In the genomic region with DNA sequence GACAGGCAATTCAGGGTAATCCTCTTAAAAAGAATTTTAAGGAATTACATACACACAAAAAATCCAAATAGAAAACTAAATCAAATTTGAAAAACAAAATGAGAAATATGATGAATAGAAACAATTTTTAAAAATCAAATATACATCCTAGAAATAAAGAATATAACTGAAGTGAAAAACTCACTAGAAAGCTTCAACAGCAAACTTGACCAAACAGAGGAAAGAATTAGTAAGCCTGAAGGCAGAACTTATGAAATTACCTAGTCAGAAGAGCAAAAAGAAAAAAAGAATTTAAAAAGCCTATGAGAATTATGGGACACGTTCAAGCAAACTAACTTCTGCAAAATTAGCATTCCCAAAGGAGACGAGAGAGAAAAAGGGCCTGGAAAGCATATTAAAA, we compare ENCODE assay signal across 26 cellular contexts.
"Had no signal": no experiment of that assay in that cellular context is flagged by ENCODE, and none has a peak within 500 bp of the region (broad histone marks: within the 10 kb centered on the region; RNA-seq: fewer than 3 reads in every experiment).

No MANE protein-coding gene starts in this region.

- DNase-seq: activated CD4-positive, alpha-beta memory T cell treated with anti-CD3 and anti-CD28 coated beads for 36 hours; activated CD4-positive, alpha-beta T cell treated with anti-CD3 and anti-CD28 coated beads, Interleukin-2, amount 10 ng/mL, durations not matched to agents 24 days and 14 days; activated CD4-positive, CD25-positive, alpha-beta regulatory T cell treated with anti-CD3 and anti-CD28 coated beads, Interleukin-2, amount 50 U/mL, for 72 hours; activated CD8-positive, alpha-beta memory T cell treated with anti-CD3 and anti-CD28 coated beads, Interleukin-2, amount 50 U/mL, for 48 hours; activated naive CD4-positive, alpha-beta T cell; activated T-cell treated with anti-CD3 and anti-CD28 coated beads, Interleukin-2, amount 50 U/mL, for 4 hours; adrenal gland; aorta; cerebellar nuclear complex; dorsolateral prefrontal cortex; effector memory CD8-positive, alpha-beta T cell; foreskin fibroblast; heart left ventricle; hypothalamus; kidney glomerular epithelial cell; left lung; lower lobe of right lung; mesenchymal stem cell; small intestine; stimulated activated CD4-positive, alpha-beta T cell treated with anti-CD3 and anti-CD28 coated beads, Interleukin-4, amount 100 ng/mL, for 24 hours; T-helper 2 cell; upper lobe of left lung had no signal

- H3K27ac ChIP-seq: adrenal gland, cardiac muscle cell, coronary artery, dorsolateral prefrontal cortex, heart left ventricle, left lung, lower lobe of right lung, neutrophil, upper lobe of left lung, vagina had no signal

- H3K27me3 ChIP-seq: adrenal gland, cardiac muscle cell, dorsolateral prefrontal cortex, heart left ventricle, left lung, neutrophil, upper lobe of left lung, vagina had no signal

- H3K4me3 ChIP-seq: adrenal gland, cardiac muscle cell, coronary artery, dorsolateral prefrontal cortex, heart left ventricle, left lung, lower lobe of right lung, upper lobe of left lung, vagina had no signal

- H3K4me1 ChIP-seq: heart left ventricle, left lung, lower lobe of right lung, upper lobe of left lung, vagina had no signal

- FAIRE-seq: small intestine had no signal
